In genomic region chr6:127186889-127187288, GRCh38 we compare ENCODE assay signal across 8 cellular contexts.
DNase-seq lines count a peak whose midpoint lies in the region; ATAC-seq, FAIRE-seq and TF ChIP-seq lines count a peak whose summit lies in the region.

No MANE protein-coding gene starts in this region.

- H4K20me1 ChIP-seq in SK-N-SH (ENCODE audit: insufficient read depth), result no peaks in the 10 kb centered on the region

- no peaks in the 10 kb centered on the region; the same call in 1 of the 2 replicates for H3K27me3 ChIP-seq in SK-N-SH (ENCODE audit: insufficient read depth)

- TF ChIP-seq EP300 in SK-N-SH (IDR thresholded peaks at IDR 0.05; ENCODE audit: borderline replicate concordance in 1 of 2, low read depth in 1 of 2, low read length in 1 of 2), result no peak

- intact Hi-C loops in activated naive CD4-positive, alpha-beta T cell treated with anti-CD3 and anti-CD28 coated beads for 36 hours (cut with micrococcal nuclease), result loop anchor here (1.0 to 10.0 kb wide), 4 partner anchors 79 to 458 kb away; partner anchors contain the start of gene RNF146
- intact Hi-C loops in kidney (cut with DNase I), result no loop called here

- FAIRE-seq in GM12892 (lab: Jason Lieb, UNC) (peak; percentile 74), kidney (lab: Jason Lieb, UNC) (no peak), GM12891 (lab: Jason Lieb, UNC) (no peak)

- H3K4me1 ChIP-seq in SK-N-SH (ENCODE audit: control insufficient read depth in 1 of 2, insufficient read depth in 2 of 2, low read depth in 1 of 2, low read length in 1 of 2), result no peaks in the 10 kb centered on the region; a peak in 1 of 4 replicates
- H3K4me1 ChIP-seq in kidney (ENCODE audit: control insufficient read depth in 1 of 2, insufficient read depth in 1 of 2, low read depth in 1 of 2, low read length in 2 of 2), result no peaks in the 10 kb centered on the region

- H3F3A ChIP-seq in SK-N-SH (replicated peaks; ENCODE audit: insufficient read depth), result no peaks in the 10 kb centered on the region

- no peaks in the 10 kb centered on the region for H3K79me2 ChIP-seq in SK-N-SH (ENCODE audit: insufficient read depth)

- H3K4me2 ChIP-seq in SK-N-SH, result no peak overlapping the region

- H2AFZ ChIP-seq in SK-N-SH (ENCODE audit: low read depth), result no peak overlapping the region

- peak; percentile 53 for TF ChIP-seq CTCF in SK-N-SH (IDR thresholded peaks at IDR 0.05)
- TF ChIP-seq CTCF in kidney (IDR thresholded peaks at IDR 0.05; ENCODE audit: borderline replicate concordance, extremely low read depth, insufficient read depth), result peak; percentile 40

- peak; percentile 58 for ATAC-seq in HG02981 (IDR thresholded peaks at IDR 0.05; ENCODE audit: unreplicated experiment)

- no peaks in the 10 kb centered on the region for H3K36me3 Mint-ChIP-seq in activated naive CD4-positive, alpha-beta T cell treated with anti-CD3 and anti-CD28 coated beads for 36 hours (ENCODE audit: low read depth)

- H3K27ac ChIP-seq in SK-N-SH (ENCODE audit: low read depth in 2 of 2, low read length in 1 of 2), result no peak overlapping the region
- no peak overlapping the region for H3K27ac ChIP-seq in kidney (ENCODE audit: low read depth in 2 of 2, low read length in 2 of 2)

- H3K4me3 Mint-ChIP-seq in activated naive CD4-positive, alpha-beta T cell treated with anti-CD3 and anti-CD28 coated beads for 36 hours, result no peak overlapping the region

- H3K27ac Mint-ChIP-seq in activated naive CD4-positive, alpha-beta T cell treated with anti-CD3 and anti-CD28 coated beads for 36 hours, result no peak overlapping the region

- CTCF ChIA-PET in SK-N-SH (lab: Yijun Ruan, JAX), result interaction anchor here (0.7 to 1.5 kb wide), 7 partner anchors 9 to 423 kb away, joined by 3 to 7 read pairs (median 5); partner anchors contain the start of gene RNF146
- CTCF ChIA-PET in activated naive CD4-positive, alpha-beta T cell treated with anti-CD3 and anti-CD28 coated beads for 36 hours (lab: Charles Lee), result interaction anchor here (0.6 to 3.6 kb wide), 9 partner anchors 12 to 352 kb away, joined by 3 to 24 read pairs (median 4); partner anchors contain the start of gene RNF146

- no peaks in the 10 kb centered on the region for H3K9me2 ChIP-seq in SK-N-SH

- peaks cover 10% of the 10 kb centered on the region for H3K27me3 Mint-ChIP-seq in activated naive CD4-positive, alpha-beta T cell treated with anti-CD3 and anti-CD28 coated beads for 36 hours (ENCODE audit: low read depth)

- H3K9ac ChIP-seq in SK-N-SH (no peak overlapping the region), kidney (ENCODE audit: low read length in 2 of 2) (no peak overlapping the region)

- peak; percentile 39; the same call in 1 of the 2 replicates for TF ChIP-seq RAD21 in SK-N-SH (IDR thresholded peaks at IDR 0.05; ENCODE audit: low read length)

- POLR2A ChIA-PET in SK-N-SH (lab: Yijun Ruan, JAX), result no interaction called here

- no peak for TF ChIP-seq POLR2A in GM12892 (IDR thresholded peaks at IDR 0.05; ENCODE audit: low read depth, low read length)
- no peak for TF ChIP-seq POLR2A in GM12891 (IDR thresholded peaks at IDR 0.05; ENCODE audit: low read depth, low read length)

- WGBS in SK-N-SH (ENCODE audit: low lambda C conversion rate), result 14% methylated on average over 6 of the region's 6 CpGs

- H3K9me3 ChIP-seq in SK-N-SH, result no peaks in the 10 kb centered on the region
- H3K9me3 ChIP-seq in kidney (ENCODE audit: control insufficient read depth in 1 of 2, low read length in 2 of 2), result no peaks in the 10 kb centered on the region

- H3K4me3 ChIP-seq in SK-N-SH (ENCODE audit: low read depth in 2 of 2, low read length in 1 of 2) (no peak overlapping the region; a peak in 1 of 4 replicates), kidney (ENCODE audit: low read length in 2 of 2) (no peak overlapping the region)

- H3K4me1 Mint-ChIP-seq in activated naive CD4-positive, alpha-beta T cell treated with anti-CD3 and anti-CD28 coated beads for 36 hours (ENCODE audit: low read depth), result no peaks in the 10 kb centered on the region

- no peak for DNase-seq in GM12892 (ENCODE audit: insufficient read length)
- peak; percentile 14 for DNase-seq in SK-N-SH
- DNase-seq in activated naive CD4-positive, alpha-beta T cell treated with anti-CD3 and anti-CD28 coated beads for 36 hours, result peak; percentile 85
- peak; percentile 74 for DNase-seq in kidney
- DNase-seq in stimulated activated CD8-positive, alpha-beta memory T cell treated with anti-CD3 and anti-CD28 coated beads, Interleukin-4, amount 100 ng/mL, for 48 hours, result peak; percentile 89
- DNase-seq in GM12891 (ENCODE audit: insufficient read length, low spot score), result no peak
- DNase-seq in GDM1 (lab: John Stamatoyannopoulos, UW), result no peak

- no peaks in the 10 kb centered on the region for H3K36me3 ChIP-seq in SK-N-SH (replicated peaks in 1 of 2; ENCODE audit: control insufficient read depth in 1 of 2, insufficient read depth in 2 of 2, low read length in 1 of 2)
- H3K36me3 ChIP-seq in kidney (ENCODE audit: control insufficient read depth in 1 of 2, insufficient read depth in 2 of 2, low read length in 2 of 2), result no peaks in the 10 kb centered on the region

- no peaks in the 10 kb centered on the region for H3K9me3 Mint-ChIP-seq in activated naive CD4-positive, alpha-beta T cell treated with anti-CD3 and anti-CD28 coated beads for 36 hours

TF ChIP-seq in SK-N-SH, 30 proteins besides CTCF, POLR2A, EP300 and RAD21:
- TF ChIP-seq PBX3 (IDR thresholded peaks at IDR 0.05) (no peak), JUND (IDR thresholded peaks at IDR 0.05) (no peak), SMC3 (IDR thresholded peaks at IDR 0.05; ENCODE audit: low read depth, low read length) (0 out of 2 replicates have a peak, but pooled peaks have one; percentile 12)

TF ChIP-seq in GM12891, 5 proteins besides CTCF, POLR2A, EP300 and RAD21:
- TF ChIP-seq PAX5 (IDR thresholded peaks at IDR 0.05; ENCODE audit: insufficient read depth, low read length, severe bottlenecking) (no peak), POLR2AphosphoS5 (IDR thresholded peaks at IDR 0.05; ENCODE audit: low read depth, low read length) (no peak), TAF1 (IDR thresholded peaks at IDR 0.05; ENCODE audit: low read depth, low read length) (no peak), POU2F2 (IDR thresholded peaks at IDR 0.05; ENCODE audit: low read depth, low read length) (no peak), SPI1 (IDR thresholded peaks at IDR 0.05; ENCODE audit: low read depth, low read length) (no peak)

Comparison
In these comparisons a context has a peak if more than half of its experiments do, and no peak if none do; other contexts are left out.
1. DNase-seq: peak in SK-N-SH (single experiment), activated naive CD4-positive, alpha-beta T cell treated with anti-CD3 and anti-CD28 coated beads for 36 hours (single experiment), kidney (single experiment) and stimulated activated CD8-positive, alpha-beta memory T cell treated with anti-CD3 and anti-CD28 coated beads, Interleukin-4, amount 100 ng/mL, for 48 hours (single experiment); none in GM12892 (single experiment), GM12891 (single experiment) and GDM1 (single experiment).